ENCODE assay signal across 13 cellular contexts in genomic region chr1:180027949-180028445, GRCh38.
DNase-seq lines count a peak whose midpoint lies in the region; ATAC-seq and TF ChIP-seq lines count a peak whose summit lies in the region.
"Had no signal": no experiment of that assay in that cellular context is flagged by ENCODE, and none has a peak within 500 bp of the region (broad histone marks: within the 10 kb centered on the region; RNA-seq: fewer than 3 reads in every experiment).

No MANE protein-coding gene starts in this region.

- H3K9me3 ChIP-seq in right lobe of liver: no peaks in the 10 kb centered on the region
- H3K9me3 ChIP-seq: BLaER1 treated with 17β-estradiol and CSF1 and Interleukin-3, amounts not matched to agents 10 nM and 100 nM; right atrium auricular region had no signal

- peak overlapping the region in 2 of 3 donors; percentile 5 to 44 for H3K27ac ChIP-seq in right lobe of liver
- H3K27ac ChIP-seq: BLaER1 treated with 17β-estradiol and CSF1 and Interleukin-3, amounts not matched to agents 10 nM and 100 nM; right atrium auricular region had no signal

- 30% methylated on average over 2 of the region's 2 CpGs for WGBS in right lobe of liver (ENCODE audit: insufficient coverage, low coverage, low lambda C conversion rate, missing lambda C conversion rate)

- peaks cover 0 to 24% (median 2%) of the 10 kb centered on the region in 4 donors for H3K4me1 ChIP-seq in right lobe of liver
- H3K4me1 ChIP-seq: BLaER1 treated with 17β-estradiol and CSF1 and Interleukin-3, amounts not matched to agents 10 nM and 100 nM; right atrium auricular region had no signal

- no peak for TF ChIP-seq CTCF in AG04449 (IDR thresholded peaks at IDR 0.05; ENCODE audit: insufficient read depth, low read length, missing control alignments)
- TF ChIP-seq CTCF in choroid plexus epithelial cell (conservative IDR thresholded peaks at IDR 0.05; ENCODE audit: low read depth, low read length): no peak
- TF ChIP-seq CTCF in right lobe of liver (IDR thresholded peaks at IDR 0.05): no peak

- POLR2A ChIA-PET in AG04449 (lab: Yijun Ruan, JAX): interaction anchor here (1.0 kb wide), 1 partner anchor 15 kb away, joined by 4 read pairs; no protein-coding TSS in a partner anchor

- intact Hi-C loops in right lobe of liver (cut with DNase I): no loop called here

- H3K36me3 ChIP-seq in right lobe of liver: peaks cover 4 to 30% (median 9%) of the 10 kb centered on the region in 4 donors

- H3K4me3 ChIP-seq in AG04449 (ENCODE audit: low read depth, low read length) (no peak overlapping the region), choroid plexus epithelial cell (ENCODE audit: low read depth, low read length) (no peak overlapping the region), right lobe of liver (no peak overlapping the region)
- H3K4me3 ChIP-seq: BLaER1 treated with 17β-estradiol and CSF1 and Interleukin-3, amounts not matched to agents 10 nM and 100 nM; right atrium auricular region had no signal

- no peak for TF ChIP-seq POLR2A in right lobe of liver (IDR thresholded peaks at IDR 0.05)
- no peak for TF ChIP-seq POLR2A in GM18505 (IDR thresholded peaks at IDR 0.05; ENCODE audit: borderline replicate concordance, extremely low read depth, insufficient read depth, insufficient read length)

- CTCF ChIA-PET in AG04449 (lab: Yijun Ruan, JAX): interaction anchor here (1.3 to 2.5 kb wide), 3 partner anchors 14 to 151 kb away, joined by 3 to 10 read pairs (median 4); no protein-coding TSS in a partner anchor

- H3K27me3 ChIP-seq in right lobe of liver: no peaks in the 10 kb centered on the region
- H3K27me3 ChIP-seq: BLaER1 treated with 17β-estradiol and CSF1 and Interleukin-3, amounts not matched to agents 10 nM and 100 nM; right atrium auricular region had no signal

- peak; percentile 65 for DNase-seq in AG04449 (ENCODE audit: low read depth, low spot score)
- DNase-seq in HS-27A (ENCODE audit: low read depth): peak; percentile 38
- DNase-seq in choroid plexus epithelial cell (ENCODE audit: low read depth): peak; percentile 85
- DNase-seq in right lobe of liver: no peak
- DNase-seq: activated naive CD8-positive, alpha-beta T cell treated with anti-CD3 and anti-CD28 coated beads, Interleukin-2, amount 10 ng/mL, durations not matched to agents 7 days and 5 days; effector CD8-positive, alpha-beta T cell; NCI-H2029 had no signal

- peak; percentile 82 to 96 (median 91) for ATAC-seq in right lobe of liver
- no peak for ATAC-seq in HG03521 (IDR thresholded peaks at IDR 0.05; ENCODE audit: unreplicated experiment)
- no peak for ATAC-seq in HG02623 (IDR thresholded peaks at IDR 0.05; ENCODE audit: unreplicated experiment)
- no peak for ATAC-seq in GM21619 (IDR thresholded peaks at IDR 0.05; ENCODE audit: unreplicated experiment)
- ATAC-seq in GM18505 (IDR thresholded peaks at IDR 0.05; ENCODE audit: unreplicated experiment): no peak

Comparison
In these comparisons a context has a peak if more than half of its experiments do, and no peak if none do; other contexts are left out.
1. DNase-seq: peak in AG04449 (single experiment), HS-27A (single experiment) and choroid plexus epithelial cell (single experiment); none in right lobe of liver (0 of 3).
2. ATAC-seq: peak in right lobe of liver (4 of 4); none in HG03521 (single experiment), HG02623 (single experiment), GM21619 (single experiment) and GM18505 (single experiment).